Comparison of ENCODE assay signal across 14 cellular contexts in genomic region chr6:165616116-165616515, GRCh38. TPM values are rescaled to one million over a fixed set of nuclear protein-coding genes. Genes with fewer than 3 reads are reported as not detected.
DNase-seq lines count a peak whose midpoint lies in the region; ATAC-seq, FAIRE-seq and TF ChIP-seq lines count a peak whose summit lies in the region.
"Had no signal": no experiment of that assay in that cellular context is flagged by ENCODE, and none has a peak within 500 bp of the region (broad histone marks: within the 10 kb centered on the region; RNA-seq: fewer than 3 reads in every experiment).

No MANE protein-coding gene starts in this region.

- peak overlapping the region; percentile 47 for H3K4ac ChIP-seq in H1 (replicated peaks; ENCODE audit: insufficient read length, low read depth, low read length)
- H3K4ac ChIP-seq in mesenchymal stem cell (ENCODE audit: low read depth in 1 of 2, low read length in 2 of 2): no peak overlapping the region

- intact Hi-C loops in prostate gland (cut with DNase I): no loop called here
- intact Hi-C loops in mucosa of descending colon (cut with DNase I, micrococcal nuclease): no loop called here

- TF ChIP-seq POLR2A in H1 (IDR thresholded peaks at IDR 0.05; ENCODE audit: control extremely low read depth in 1 of 2, low read depth in 2 of 2, low read length in 2 of 2) (no peak), suprapubic skin (IDR thresholded peaks at IDR 0.05) (no peak), prostate gland (IDR thresholded peaks at IDR 0.05) (no peak)

- H2AK5ac ChIP-seq in H1 (ENCODE audit: low read depth, low read length) (no peak overlapping the region), mesenchymal stem cell (ENCODE audit: low read length, severe bottlenecking) (no peak overlapping the region)

- H2BK15ac ChIP-seq in H1 (ENCODE audit: low read length) (no peak overlapping the region), mesenchymal stem cell (ENCODE audit: low read depth, poor library complexity, severe bottlenecking) (no peak overlapping the region)

- POLR2A ChIA-PET in H1 (lab: Charles Lee; ENCODE audit: partially characterized antibody): no interaction called here

- H2BK12ac ChIP-seq in H1 (ENCODE audit: low read depth, low read length) (no peak overlapping the region), mesenchymal stem cell (ENCODE audit: low read length in 2 of 2) (no peak overlapping the region)

- H3K4me3 ChIP-seq in HUES48 (ENCODE audit: low read depth, low read length) (no peak overlapping the region), H1 (ENCODE audit: extremely low read depth in 1 of 4, insufficient read depth in 2 of 4, low read depth in 3 of 4, low read length in 4 of 4) (no peak overlapping the region; a peak in 1 of 8 replicates), mesenchymal stem cell (ENCODE audit: insufficient read depth in 1 of 2, low read depth in 1 of 2, low read length in 2 of 2) (peak overlapping the region in 1 of 2 experiments; percentile 73), suprapubic skin (peak overlapping the region; percentile 0), prostate gland (no peak overlapping the region), mucosa of descending colon (no peak overlapping the region)
- H3K4me3 ChIP-seq: SJSA1 had no signal

- TF ChIP-seq EP300 in H1 (IDR thresholded peaks at IDR 0.05; ENCODE audit: borderline replicate concordance in 1 of 2, low read depth in 2 of 2, low read length in 2 of 2): no peak
- TF ChIP-seq EP300 in suprapubic skin (IDR thresholded peaks at IDR 0.05): no peak

- TF ChIP-seq CTCF in H1 (IDR thresholded peaks at IDR 0.05; ENCODE audit: control extremely low read depth in 1 of 3, insufficient read depth in 1 of 3, low read depth in 1 of 3, low read length in 3 of 3) (no peak), suprapubic skin (IDR thresholded peaks at IDR 0.05) (no peak), prostate gland (IDR thresholded peaks at IDR 0.05) (no peak), mucosa of descending colon (IDR thresholded peaks at IDR 0.05) (no peak)

- H3K56ac ChIP-seq in H1 (replicated peaks; ENCODE audit: insufficient read length, low read depth, low read length): no peak overlapping the region

- no peaks in the 10 kb centered on the region for H3K79me2 ChIP-seq in H1 (ENCODE audit: control insufficient read depth in 1 of 2, insufficient read depth in 2 of 2, low read length in 2 of 2)

- H4K5ac ChIP-seq in H1 (ENCODE audit: insufficient read length, low read depth, low read length): no peak overlapping the region

- no peaks in the 10 kb centered on the region for H3K9me3 ChIP-seq in HUES48 (ENCODE audit: control insufficient read depth, insufficient read depth, low read length)
- H3K9me3 ChIP-seq in H1 (ENCODE audit: insufficient read depth in 2 of 2, low read depth in 1 of 2, low read length in 1 of 2): no peaks in the 10 kb centered on the region
- no peaks in the 10 kb centered on the region for H3K9me3 ChIP-seq in mesenchymal stem cell (ENCODE audit: control insufficient read depth, low read length)
- H3K9me3 ChIP-seq in suprapubic skin: no peaks in the 10 kb centered on the region
- no peaks in the 10 kb centered on the region for H3K9me3 ChIP-seq in prostate gland
- no peaks in the 10 kb centered on the region for H3K9me3 ChIP-seq in mucosa of descending colon
- H3K9me3 ChIP-seq: SJSA1 had no signal

- H3K79me1 ChIP-seq in H1 (ENCODE audit: low read depth, low read length) (no peaks in the 10 kb centered on the region), mesenchymal stem cell (replicated peaks; ENCODE audit: low read length, poor library complexity, severe bottlenecking) (peaks cover 20% of the 10 kb centered on the region)

- no peak for ATAC-seq in HG03432 (IDR thresholded peaks at IDR 0.05; ENCODE audit: unreplicated experiment)
- ATAC-seq in mucosa of descending colon: no peak
- ATAC-seq in HG03159 (IDR thresholded peaks at IDR 0.05; ENCODE audit: unreplicated experiment): no peak
- ATAC-seq: natural killer cell had no signal

- H3K23ac ChIP-seq in H1 (ENCODE audit: insufficient read length) (no peak overlapping the region), mesenchymal stem cell (ENCODE audit: low read length in 2 of 2) (no peak overlapping the region)

- H3K4me1 ChIP-seq in HUES48 (ENCODE audit: control insufficient read depth, insufficient read depth, low read length) (peaks cover 13% of the 10 kb centered on the region; the same call in 1 of the 2 replicates), H1 (replicated peaks in 1 of 4; ENCODE audit: control insufficient read depth in 3 of 4, insufficient read depth in 4 of 4, low read length in 3 of 4) (peaks cover 0 to 9% (median 2%) of the 10 kb centered on the region in 4 experiments; a peak in 3 of 7 replicates), mesenchymal stem cell (ENCODE audit: control insufficient read depth, insufficient read depth, low read depth, low read length) (peaks cover 3% of the 10 kb centered on the region), suprapubic skin (no peaks in the 10 kb centered on the region), prostate gland (replicated peaks) (no peaks in the 10 kb centered on the region), mucosa of descending colon (ENCODE audit: low read depth) (no peaks in the 10 kb centered on the region)

- no peaks in the 10 kb centered on the region for H3K23me2 ChIP-seq in H1 (ENCODE audit: low read depth, low read length)

- H4K8ac ChIP-seq in H1 (ENCODE audit: extremely low read depth, insufficient read depth, low read length) (no peak overlapping the region), mesenchymal stem cell (ENCODE audit: low read length) (peak overlapping the region; percentile 58)

- H2BK5ac ChIP-seq in H1 (ENCODE audit: low read depth, low read length) (no peak overlapping the region), mesenchymal stem cell (ENCODE audit: low read depth, low read length, poor library complexity, severe bottlenecking) (no peak overlapping the region)

- FAIRE-seq in H1 (lab: Jason Lieb, UNC): peak; percentile 39

- H3K14ac ChIP-seq in H1 (ENCODE audit: insufficient read length) (no peak overlapping the region), mesenchymal stem cell (ENCODE audit: low read length in 2 of 2) (no peak overlapping the region)

- H3K27me3 ChIP-seq in HUES48 (ENCODE audit: control insufficient read depth, insufficient read depth, low read length) (no peaks in the 10 kb centered on the region), H1 (replicated peaks in 1 of 4; ENCODE audit: control insufficient read depth in 3 of 4, extremely low read depth in 1 of 4, insufficient read depth in 3 of 4, low read length in 3 of 4) (no peaks in the 10 kb centered on the region), mesenchymal stem cell (ENCODE audit: control insufficient read depth in 1 of 2, insufficient read depth in 1 of 2, low read length in 2 of 2) (no peaks in the 10 kb centered on the region), suprapubic skin (no peaks in the 10 kb centered on the region), prostate gland (replicated peaks; ENCODE audit: insufficient read depth) (no peaks in the 10 kb centered on the region)
- H3K27me3 ChIP-seq: SJSA1 had no signal

- H2BK120ac ChIP-seq in H1 (replicated peaks; ENCODE audit: low read depth, low read length): no peak overlapping the region
- no peak overlapping the region for H2BK120ac ChIP-seq in mesenchymal stem cell (ENCODE audit: low read depth, low read length)

- DNase-seq in H1 (ENCODE audit: low read depth in 1 of 2, low spot score in 2 of 2): no peak
- DNase-seq in mesenchymal stem cell: peak; percentile 58
- DNase-seq in suprapubic skin (ENCODE audit: low spot score in 2 of 2): no peak
- DNase-seq in prostate gland (ENCODE audit: low spot score): no peak
- no peak for DNase-seq in mucosa of descending colon
- DNase-seq: activated CD4-positive, CD25-positive, alpha-beta regulatory T cell treated with anti-CD3 and anti-CD28 coated beads, Interleukin-2, amount 50 U/mL, for 72 hours; DMS79 treated with DMSO at 0.1 percent for 48 hours; natural killer cell; NCI-H446 treated with DMSO at 0.1 percent for 48 hours; stimulated activated CD4-positive, alpha-beta T cell treated with anti-CD3 and anti-CD28 coated beads, Interleukin-2, amount 100 ng/mL, for 48 hours had no signal

- H3K27ac ChIP-seq in HUES48 (ENCODE audit: low read depth, low read length) (peak overlapping the region; percentile 26), H1 (ENCODE audit: low read depth, low read length) (no peak overlapping the region), mesenchymal stem cell (ENCODE audit: low read length, poor library complexity, severe bottlenecking) (peak overlapping the region; percentile 89), suprapubic skin (no peak overlapping the region), prostate gland (no peak overlapping the region)
- H3K27ac ChIP-seq: SJSA1 had no signal

- H3K18ac ChIP-seq in H1 (ENCODE audit: extremely low read depth, low read length) (no peak overlapping the region), mesenchymal stem cell (ENCODE audit: low read depth in 1 of 2, low read length in 2 of 2) (no peak overlapping the region)

- no peak overlapping the region; the same call in 1 of the 2 replicates for H3K9ac ChIP-seq in HUES48 (ENCODE audit: low read depth, low read length)
- H3K9ac ChIP-seq in H1 (replicated peaks in 1 of 4; ENCODE audit: extremely low read depth in 1 of 4, low read depth in 3 of 4, low read length in 3 of 4): no peak overlapping the region
- H3K9ac ChIP-seq in mesenchymal stem cell (ENCODE audit: low read length): peak overlapping the region; percentile 95

- H2BK20ac ChIP-seq in H1 (ENCODE audit: low read length): no peak overlapping the region

- peak overlapping the region; percentile 91; the same call in 1 of the 2 replicates for H2AFZ ChIP-seq in H1 (ENCODE audit: low read length)
- no peak overlapping the region for H2AFZ ChIP-seq in mesenchymal stem cell (ENCODE audit: low read depth, low read length)

- no peak for TF ChIP-seq RAD21 in H1 (IDR thresholded peaks at IDR 0.05 in 1 of 2, conservative IDR thresholded peaks at IDR 0.05 in 1 of 2; ENCODE audit: low read depth in 2 of 2, low read length in 2 of 2)

- H4K91ac ChIP-seq in H1 (replicated peaks; ENCODE audit: insufficient read length, low read length) (no peak overlapping the region), mesenchymal stem cell (ENCODE audit: low read length) (no peak overlapping the region)

- H4K20me1 ChIP-seq in H1 (replicated peaks in 1 of 2; ENCODE audit: control insufficient read depth in 1 of 2, insufficient read depth in 2 of 2, low read length in 2 of 2): no peaks in the 10 kb centered on the region

- 28% methylated on average over 9 of the region's 9 CpGs; no CpG with 5 or more reads in 1 of the 2 experiments for WGBS in H1 (ENCODE audit: extremely low coverage in 1 of 2, insufficient coverage in 1 of 2, insufficient read length in 1 of 2, insufficient replicate concordance in 2 of 2, low coverage in 1 of 2, low lambda C conversion rate in 2 of 2, missing lambda C conversion rate in 1 of 2), 2 experiments
- WGBS in mesenchymal stem cell: 50% methylated on average over 7 of the region's 9 CpGs
- 48% methylated on average over 9 of the region's 9 CpGs for WGBS in suprapubic skin
- WGBS in prostate gland: 69% methylated on average over 9 of the region's 9 CpGs

- H3K36me3 ChIP-seq in HUES48 (ENCODE audit: control insufficient read depth, insufficient read depth, low read length) (no peaks in the 10 kb centered on the region), H1 (ENCODE audit: control insufficient read depth in 2 of 4, insufficient read depth in 4 of 4, low read length in 3 of 4) (no peaks in the 10 kb centered on the region), mesenchymal stem cell (ENCODE audit: control insufficient read depth in 1 of 2, insufficient read depth in 2 of 2, low read depth in 1 of 2, low read length in 2 of 2) (no peaks in the 10 kb centered on the region), suprapubic skin (no peaks in the 10 kb centered on the region), prostate gland (no peaks in the 10 kb centered on the region), mucosa of descending colon (ENCODE audit: low read depth) (no peaks in the 10 kb centered on the region)
- H3K36me3 ChIP-seq: SJSA1 had no signal

- H3K4me2 ChIP-seq in H1 (ENCODE audit: insufficient read depth in 1 of 2, low read depth in 2 of 2, low read length in 2 of 2): 0 out of 4 replicates have a peak overlapping the region, but pooled peaks of 1 of the 2 experiments have one; percentile 12
- H3K4me2 ChIP-seq in mesenchymal stem cell (ENCODE audit: low read length, poor library complexity, severe bottlenecking): peak overlapping the region; percentile 41

- CTCF ChIA-PET in H1 (lab: Charles Lee; ENCODE audit: partially characterized antibody): interaction anchor here (1.0 kb wide), 1 partner anchor 100 kb away, joined by 4 read pairs; no protein-coding TSS in a partner anchor

RNA-seq across cellular contexts. Expression of gene PDE10A, which starts 46.9 kb away (rescaled TPM):
- 2.4 and 2.6 TPM in 2 replicates for total RNA-seq in H1 (2021; fragmentation: NEBNext Ultra II Directional; extraction: Animal tissue kit (Norgen Biotek cat#: 25700))
- 1.1 TPM in 2 replicates for polyA plus RNA-seq in H1 (2011; rRNA removed)
- 0.97 TPM for polyA plus RNA-seq in H1 (2011; cell fraction: cytosol; rRNA removed)
- polyA plus RNA-seq in H1 (2011; cell fraction: nucleus; rRNA removed): 1.9 TPM
- 0.92 to 1.5 TPM (median 1.2 TPM) in 4 replicates for polyA plus RNA-seq in H1 (2012, experiment 1 of 2)
- polyA plus RNA-seq in H1 (2012, experiment 2 of 2): 0.05 TPM
- polyA plus RNA-seq in H1 (2013, experiment 1 of 2): 0.57 TPM
- polyA plus RNA-seq in H1 (2013, experiment 2 of 2): 0.46 TPM
- polyA minus RNA-seq in H1 (2011; rRNA and poly(A)+ RNA removed): 8.3 and 8.9 TPM in 2 replicates
- polyA minus RNA-seq in H1 (2011; cell fraction: cytosol; rRNA and poly(A)+ RNA removed): 4.6 TPM
- polyA minus RNA-seq in H1 (2011; cell fraction: nucleus; rRNA and poly(A)+ RNA removed): 13.7 TPM
- polyA plus RNA-seq in mesenchymal stem cell (2013, experiment 1 of 2): 1.1 TPM
- polyA plus RNA-seq in mesenchymal stem cell (2013, experiment 2 of 2): 1.1 TPM
- total RNA-seq in suprapubic skin (1 to 10 TPM in 3 of 4 donors, under 1 TPM in 1; 0.59 to 3.1 (median 2.0) TPM), prostate gland (10 to 100 TPM in 1 of 2 donors, 1 to 10 TPM in 1; 9.6 to 13.5 TPM), mucosa of descending colon (10 to 100 TPM in 1 of 3 donors, 1 to 10 TPM in 2; 1.7 to 18.0 (median 1.7) TPM)
- total RNA-seq: natural killer cell had no signal

Comparison
In these comparisons a context has a peak if more than half of its experiments do, and no peak if none do; other contexts are left out.
1. H3K27ac ChIP-seq: peak in HUES48 (single experiment) and mesenchymal stem cell (single experiment); none in H1 (single experiment), suprapubic skin (single experiment) and prostate gland (0 of 2).